Comparison of ENCODE assay signal across 18 cellular contexts in the genomic region with DNA sequence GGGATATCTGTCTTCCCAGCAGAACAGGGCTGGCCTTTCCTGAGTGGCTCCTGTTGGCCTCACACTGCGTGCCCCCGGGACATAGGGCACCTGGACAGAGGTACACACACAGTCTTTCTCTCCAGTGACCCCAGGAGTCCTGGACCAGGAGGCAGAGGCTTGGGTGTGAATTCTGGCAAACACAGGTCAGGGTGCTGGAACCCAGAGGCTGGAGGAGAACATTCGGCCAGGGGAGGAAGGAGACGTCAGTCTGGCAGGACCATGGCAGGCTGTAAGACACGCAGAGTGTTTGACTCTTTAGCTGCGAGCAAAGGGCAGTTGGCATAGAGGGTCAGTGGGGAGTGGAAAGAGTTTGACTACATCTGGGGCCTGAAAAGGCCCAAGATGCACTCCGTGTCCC. TPM values are rescaled to one million over a fixed set of nuclear protein-coding genes. Genes with fewer than 3 reads are reported as not detected.
A peak's percentile ranks its signal among the peaks of the same experiment; 100 is the strongest.
DNase-seq lines count a peak whose midpoint lies in the region; ATAC-seq, FAIRE-seq and TF ChIP-seq lines count a peak whose summit lies in the region.
"Had no signal": no experiment of that assay in that cellular context is flagged by ENCODE, and none has a peak within 500 bp of the region (broad histone marks: within the 10 kb centered on the region; RNA-seq: fewer than 3 reads in every experiment).

No MANE protein-coding gene starts in this region.

- TF ChIP-seq POLR2A in GM12892 (IDR thresholded peaks at IDR 0.05; ENCODE audit: low read depth, low read length) (no peak), body of pancreas (IDR thresholded peaks at IDR 0.05) (no peak)

- H3K27ac Mint-ChIP-seq in nephron (peak overlapping the region in 2 of 3 experiments; percentile 27 to 44), glutamatergic neuron (ENCODE audit: unreplicated experiment) (no peak overlapping the region)
- H3K27ac Mint-ChIP-seq: HFFc6 had no signal

- peaks cover 58% of the 10 kb centered on the region for H3K4me1 ChIP-seq in body of pancreas
- H3K4me1 ChIP-seq: A549, BE2C, Caco-2 had no signal

- H3K4me3 Mint-ChIP-seq in nephron (no peak overlapping the region), glutamatergic neuron (ENCODE audit: unreplicated experiment) (no peak overlapping the region)
- H3K4me3 Mint-ChIP-seq: CD8-positive, alpha-beta memory T cell; HFFc6 had no signal

- H3K27me3 Mint-ChIP-seq in nephron (ENCODE audit: low read depth): no peaks in the 10 kb centered on the region
- H3K27me3 Mint-ChIP-seq in glutamatergic neuron (ENCODE audit: unreplicated experiment): no peaks in the 10 kb centered on the region
- H3K27me3 Mint-ChIP-seq: CD8-positive, alpha-beta memory T cell had no signal

- FAIRE-seq in GM12892 (lab: Jason Lieb, UNC): peak; percentile 54
- FAIRE-seq: A549, GM18507 had no signal

- peaks cover 22% of the 10 kb centered on the region for H3K4me1 Mint-ChIP-seq in nephron
- H3K4me1 Mint-ChIP-seq in glutamatergic neuron (ENCODE audit: low read depth, unreplicated experiment): no peaks in the 10 kb centered on the region
- H3K4me1 Mint-ChIP-seq: CD8-positive, alpha-beta memory T cell had no signal

- H3K9me3 Mint-ChIP-seq in nephron: no peaks in the 10 kb centered on the region
- no peaks in the 10 kb centered on the region for H3K9me3 Mint-ChIP-seq in glutamatergic neuron (ENCODE audit: unreplicated experiment)
- H3K9me3 Mint-ChIP-seq: CD8-positive, alpha-beta memory T cell; HFFc6 had no signal

- H3K36me3 ChIP-seq in body of pancreas (replicated peaks in 1 of 2; ENCODE audit: insufficient read depth in 1 of 2, low read depth in 2 of 2): no peaks in the 10 kb centered on the region
- H3K36me3 ChIP-seq: BE2C had no signal

- 44 to 77% methylated on average over 4 to 6 of the region's 7 CpGs for WGBS in body of pancreas, 2 donors

- no peaks in the 10 kb centered on the region for H3K36me3 Mint-ChIP-seq in nephron (ENCODE audit: low read depth)
- no peaks in the 10 kb centered on the region for H3K36me3 Mint-ChIP-seq in glutamatergic neuron (ENCODE audit: unreplicated experiment)
- H3K36me3 Mint-ChIP-seq: CD8-positive, alpha-beta memory T cell had no signal

- H3K27ac ChIP-seq in body of pancreas: peak overlapping the region in 3 of 4 donors; percentile 15 to 87 (median 45)
- H3K27ac ChIP-seq: A549, HL-60 had no signal

- no peaks in the 10 kb centered on the region for H3K27me3 ChIP-seq in body of pancreas
- H3K27me3 ChIP-seq: BE2C had no signal

- no peak overlapping the region for H3K4me3 ChIP-seq in body of pancreas
- H3K4me3 ChIP-seq: A549 had no signal

- TF ChIP-seq CTCF in body of pancreas (IDR thresholded peaks at IDR 0.05) (no peak), nephron (IDR thresholded peaks at IDR 0.05; ENCODE audit: unreplicated experiment in 3 of 3) (no peak), glutamatergic neuron (IDR thresholded peaks at IDR 0.05; ENCODE audit: partially characterized antibody, unreplicated experiment) (no peak)

- intact Hi-C loops in body of pancreas (cut with DNase I): no loop called here

- DNase-seq in GM12892 (ENCODE audit: insufficient read length) (no peak), body of pancreas (no peak), glutamatergic neuron (no peak), GM03348 (ENCODE audit: low spot score) (no peak)
- DNase-seq: BE2C; Caco-2; CD8-positive, alpha-beta memory T cell; GF-D8; HCEC 1CT; HFFc6; IMR-90 had no signal

- ATAC-seq in body of pancreas: no peak
- ATAC-seq in HG03159 (IDR thresholded peaks at IDR 0.05; ENCODE audit: unreplicated experiment): no peak
- ATAC-seq: A549 had no signal

- no peaks in the 10 kb centered on the region for H3K9me3 ChIP-seq in body of pancreas
- H3K9me3 ChIP-seq: A549, BE2C, Caco-2 had no signal

RNA-seq across cellular contexts. Expression of a gene that starts 4.1 kb away (rescaled TPM):
- 20.1 TPM for polyA plus RNA-seq in GM12892 (2012; ENCODE audit: missing spikeins)
- total RNA-seq in body of pancreas (not detected), glutamatergic neuron (ENCODE audit: unreplicated experiment) (8.4 TPM)
- total RNA-seq: Caco-2; CD8-positive, alpha-beta memory T cell; H4; HFFc6; IMR-90 had no signal
- polyA plus RNA-seq: AG04450, IMR-90 had no signal

RNA-seq across cellular contexts. Expression of a gene that starts 54.3 kb away (rescaled TPM):
- polyA plus RNA-seq in GM12892 (2012; ENCODE audit: missing spikeins): 89.5 TPM
- total RNA-seq in body of pancreas (1 to 10 TPM; 6.5 to 6.6 TPM), glutamatergic neuron (ENCODE audit: unreplicated experiment) (0.69 TPM)
- total RNA-seq: IMR-90 had no signal
